ENCODE assay signal across 33 cellular contexts in genomic region chr11:59249535-59249934, GRCh38. TPM values are rescaled to one million over a fixed set of nuclear protein-coding genes. Genes with fewer than 3 reads are reported as not detected.
"Had no signal": no experiment of that assay in that cellular context is flagged by ENCODE, and none has a peak within 500 bp of the region (broad histone marks: within the 10 kb centered on the region; RNA-seq: fewer than 3 reads in every experiment).

No MANE protein-coding gene starts in this region.

- H3K36me3 ChIP-seq: adrenal gland, esophagus squamous epithelium had no signal

- H3K27ac ChIP-seq: adrenal gland, body of pancreas, epithelial cell of prostate, esophagus squamous epithelium had no signal

- FAIRE-seq: colon, endometrium, endothelial cell of umbilical vein, frontal cortex had no signal

- ATAC-seq: activated CD4-positive, alpha-beta T cell treated with anti-CD3 and anti-CD28 coated beads for 36 hours; activated CD8-positive, alpha-beta memory T cell treated with anti-CD3 and anti-CD28 coated beads, Interleukin-2, amount 10 ng/mL, durations not matched to agents 7 days and 5 days; activated CD8-positive, alpha-beta T cell treated with anti-CD3 and anti-CD28 coated beads, Interleukin-2, amount 10 ng/mL, durations not matched to agents 7 days and 5 days; activated naive CD8-positive, alpha-beta T cell treated with anti-CD3 and anti-CD28 coated beads, Interleukin-2, amount 50 U/mL, for 24 hours; body of pancreas; T-helper 17 cell had no signal

- DNase-seq: activated CD4-positive, alpha-beta memory T cell treated with anti-CD3 and anti-CD28 coated beads for 36 hours; activated CD4-positive, alpha-beta T cell treated with anti-CD3 and anti-CD28 coated beads for 36 hours; activated CD4-positive, alpha-beta T cell treated with anti-CD3 and anti-CD28 coated beads, Interleukin-2, amount 10 ng/mL, durations not matched to agents 24 days and 14 days; activated CD4-positive, CD25-positive, alpha-beta regulatory T cell; activated CD4-positive, CD25-positive, alpha-beta regulatory T cell treated with anti-CD3 and anti-CD28 coated beads, Interleukin-2, amount 50 U/mL, for 72 hours; activated CD8-positive, alpha-beta memory T cell treated with anti-CD3 and anti-CD28 coated beads, Interleukin-2, amount 10 ng/mL, durations not matched to agents 7 days and 5 days; activated CD8-positive, alpha-beta memory T cell treated with anti-CD3 and anti-CD28 coated beads, Interleukin-2, amount 50 U/mL, for 4 hours; activated CD8-positive, alpha-beta T cell treated with anti-CD3 and anti-CD28 coated beads, Interleukin-2, amount 10 ng/mL, durations not matched to agents 7 days and 5 days; activated effector memory CD4-positive, alpha-beta T cell treated with anti-CD3 and anti-CD28 coated beads, Interleukin-2, amount 50 U/mL, for 16 hours; activated naive CD4-positive, alpha-beta T cell treated with anti-CD3 and anti-CD28 coated beads for 36 hours; activated naive CD8-positive, alpha-beta T cell treated with anti-CD3 and anti-CD28 coated beads for 36 hours; activated naive CD8-positive, alpha-beta T cell treated with anti-CD3 and anti-CD28 coated beads, Interleukin-2, amount 50 U/mL, for 24 hours; activated T-cell treated with anti-CD3 and anti-CD28 coated beads, Interleukin-2, amount 50 U/mL, for 1 hour; activated T-cell treated with anti-CD3 and anti-CD28 coated beads, Interleukin-2, amount 50 U/mL, for 48 hours; adrenal gland; amygdala; aorta; body of pancreas; caudate nucleus; cortex of kidney; effector CD8-positive, alpha-beta T cell; esophagus squamous epithelium; head of caudate nucleus; T-helper 17 cell had no signal

- H3K9me3 ChIP-seq: adrenal gland, body of pancreas, esophagus squamous epithelium had no signal

- H3K4me3 ChIP-seq: adrenal gland, body of pancreas, esophagus squamous epithelium had no signal

- H3K27me3 ChIP-seq: adrenal gland, body of pancreas had no signal

- H3K4me1 ChIP-seq: body of pancreas had no signal

RNA-seq across cellular contexts. Expression of gene MPEG1, which starts 36.8 kb away (rescaled TPM):
- total RNA-seq: activated CD4-positive, alpha-beta memory T cell treated with anti-CD3 and anti-CD28 coated beads for 36 hours; activated CD4-positive, alpha-beta T cell treated with anti-CD3 and anti-CD28 coated beads for 36 hours; activated CD4-positive, alpha-beta T cell treated with anti-CD3 and anti-CD28 coated beads, Interleukin-2, amount 10 ng/mL, durations not matched to agents 24 days and 14 days; activated CD8-positive, alpha-beta memory T cell treated with anti-CD3 and anti-CD28 coated beads for 36 hours; activated CD8-positive, alpha-beta memory T cell treated with anti-CD3 and anti-CD28 coated beads, Interleukin-2, amount 10 ng/mL, durations not matched to agents 7 days and 5 days; activated CD8-positive, alpha-beta T cell treated with anti-CD3 and anti-CD28 coated beads, Interleukin-2, amount 10 ng/mL, durations not matched to agents 7 days and 5 days; activated naive CD4-positive, alpha-beta T cell treated with anti-CD3 and anti-CD28 coated beads for 36 hours; activated T-helper 1 cell treated with anti-CD3 and anti-CD28 coated beads, Interleukin-12 subunit alpha, Interleukin-12 subunit beta, Interleukin-2, Interleukin-4 antibody, amounts not matched to agents 30 ng/mL and 10 ng/mL and 1 ng/mL, durations not matched to agents 14 hours and 24 hours and 36 hours; chondrocyte; dermis microvascular lymphatic vessel endothelial cell; endothelial cell of umbilical vein had no signal
- polyA plus RNA-seq: endothelial cell of umbilical vein had no signal
